Comparison of ENCODE assay signal across 8 cellular contexts in the genomic region with DNA sequence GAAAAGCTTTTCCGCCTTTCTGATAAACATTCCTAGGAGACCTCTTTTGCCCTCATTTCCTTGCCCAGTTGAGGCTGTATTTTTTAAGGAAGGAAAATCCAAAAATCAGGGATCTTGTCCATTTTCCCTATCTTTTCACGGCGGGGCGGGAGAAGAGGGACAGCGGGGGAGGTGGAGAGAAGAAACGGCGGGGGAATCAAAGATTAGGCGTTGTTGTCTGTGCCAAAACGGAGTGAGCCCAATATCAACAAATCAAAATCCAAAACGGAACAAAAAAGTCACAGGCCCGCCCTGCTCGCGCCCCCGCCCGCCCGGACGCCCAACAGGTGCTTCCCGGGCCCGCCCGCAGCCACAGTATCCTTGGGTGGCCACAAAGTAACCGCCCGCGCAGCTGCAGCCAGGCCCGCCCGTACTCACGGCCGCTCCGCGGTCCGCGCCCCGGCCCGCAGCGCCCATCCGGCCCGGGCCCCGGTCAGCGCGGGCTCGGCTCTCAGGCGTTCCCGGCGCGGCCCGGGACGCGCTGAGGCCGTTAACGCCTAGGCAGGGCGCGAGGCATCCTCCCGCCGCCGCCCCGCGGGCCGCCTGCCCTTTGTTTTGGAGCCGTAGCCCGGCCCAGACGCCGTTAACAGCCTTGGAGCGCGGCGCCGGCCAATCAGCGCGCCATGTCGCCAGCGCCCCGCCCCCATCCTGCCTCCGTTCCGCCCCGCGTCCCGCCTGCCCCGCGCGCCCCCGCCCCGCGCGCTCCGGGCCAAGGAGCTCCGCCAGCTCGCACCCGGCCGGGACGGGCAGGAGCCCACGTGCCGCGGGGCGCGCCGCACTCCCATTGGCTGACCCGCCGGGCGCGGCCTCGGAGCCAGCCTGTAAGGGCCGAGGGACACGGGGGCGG. TPM values are rescaled to one million over a fixed set of nuclear protein-coding genes. Genes with fewer than 3 reads are reported as not detected.
A peak's percentile ranks its signal among the peaks of the same experiment; 100 is the strongest.
DNase-seq lines count a peak whose midpoint lies in the region; ATAC-seq and TF ChIP-seq lines count a peak whose summit lies in the region.

YPEL1 (minus strand) TSS at position 597 of the 886 bp plus-strand sequence. CDS start 25,050 bp downstream, outside the sequence.

- no peaks in the 10 kb centered on the region for H3K36me3 ChIP-seq in CD4-positive, alpha-beta memory T cell (ENCODE audit: insufficient read depth, low read length)

- no peak for TF ChIP-seq CTCF in HL-60 (IDR thresholded peaks at IDR 0.05; ENCODE audit: insufficient read depth, low read length)

- H3K4me3 ChIP-seq in CD4-positive, alpha-beta memory T cell (ENCODE audit: low read length in 2 of 2): peak within 1 kb of the TSS; percentile 7 to 56
- peak within 1 kb of the TSS; percentile 63 for H3K4me3 ChIP-seq in HL-60 (replicated peaks; ENCODE audit: insufficient read depth, low read length)

- H3K4me1 ChIP-seq in CD4-positive, alpha-beta memory T cell (ENCODE audit: insufficient read depth, low read length): peaks cover 13% of the 10 kb centered on the region

- H3K27me3 ChIP-seq in CD4-positive, alpha-beta memory T cell (ENCODE audit: insufficient read depth, low read length): no peaks in the 10 kb centered on the region
- H3K27me3 ChIP-seq in HL-60 (ENCODE audit: insufficient read depth, poor library complexity, severe bottlenecking): no peaks in the 10 kb centered on the region

- H3K9me3 ChIP-seq in CD4-positive, alpha-beta memory T cell (ENCODE audit: control insufficient read depth in 1 of 2, low read length in 2 of 2): no peaks in the 10 kb centered on the region

- peaks cover 15 to 21% (median 17%) of the 10 kb centered on the region in 4 donors for H3K4me1 Mint-ChIP-seq in CD4-positive, alpha-beta memory T cell

- peak within 1 kb of the TSS; percentile 87 to 96 (median 93) for H3K27ac Mint-ChIP-seq in CD4-positive, alpha-beta memory T cell

- peak within 1 kb of the TSS; percentile 63 for H3K27ac ChIP-seq in CD4-positive, alpha-beta memory T cell (ENCODE audit: low read depth, low read length)
- peak within 1 kb of the TSS; percentile 46 for H3K27ac ChIP-seq in HL-60 (replicated peaks)

- H3K36me3 Mint-ChIP-seq in CD4-positive, alpha-beta memory T cell: peaks cover 0 to 4% of the 10 kb centered on the region in 2 donors

- CTCF ChIA-PET in CD4-positive, alpha-beta memory T cell (lab: Charles Lee; ENCODE audit: partially characterized antibody): interaction anchor here (0.8 to 1.0 kb wide), 2 partner anchors 37 to 106 kb away, joined by 3 read pairs; no protein-coding TSS in a partner anchor

- no peaks in the 10 kb centered on the region for H3K9me3 Mint-ChIP-seq in CD4-positive, alpha-beta memory T cell

- no peaks in the 10 kb centered on the region for H3K27me3 Mint-ChIP-seq in CD4-positive, alpha-beta memory T cell

- POLR2A ChIA-PET in CD4-positive, alpha-beta memory T cell (lab: Charles Lee; ENCODE audit: partially characterized antibody): interaction anchor here (0.6 to 2.3 kb wide), 20 partner anchors 9 to 218 kb away, joined by 3 to 33 read pairs (median 3); partner anchors contain the start of genes MAPK1, PPIL2, PPM1F and SDF2L1

- peak within 1 kb of the TSS; percentile 89 to 95 (median 94) for H3K4me3 Mint-ChIP-seq in CD4-positive, alpha-beta memory T cell

- peak; percentile 78 for ATAC-seq in GM19455 (IDR thresholded peaks at IDR 0.05; ENCODE audit: unreplicated experiment)

- intact Hi-C loops in CD4-positive, alpha-beta memory T cell (cut with micrococcal nuclease): loop anchor here (1.0 kb wide), 1 partner anchor 132 kb away; the partner anchor contains the start of gene MAPK1

- peak; percentile 94 to 99 (median 97) for DNase-seq in CD4-positive, alpha-beta memory T cell
- DNase-seq in HL-60 (ENCODE audit: low read depth in 1 of 2, low spot score in 1 of 2) (peak; percentile 94 to 95), NK-92 (lab: John Stamatoyannopoulos, UW; ENCODE audit: unreplicated experiment) (peak; percentile 31), lung microvascular endothelial cell (ENCODE audit: low read depth in 2 of 2) (peak; percentile 98)
- peak; percentile 97 for DNase-seq in activated CD8-positive, alpha-beta memory T cell treated with anti-CD3 and anti-CD28 coated beads for 24 hours
- DNase-seq in effector CD8-positive, alpha-beta T cell (lab: John Stamatoyannopoulos, UW): peak; percentile 92
- DNase-seq in stimulated activated CD4-positive, alpha-beta T cell treated with anti-CD3 and anti-CD28 coated beads, TNF-alpha, amount 100 ng/mL, for 24 hours (ENCODE audit: low read depth in 3 of 3): peak; percentile 78 to 90 (median 89)

RNA-seq across cellular contexts. Expression of gene YPEL1, which starts in this region (rescaled TPM):
- total RNA-seq in CD4-positive, alpha-beta memory T cell: 1 to 10 TPM; 8.0 to 9.8 TPM
- 1 to 10 TPM; 4.9 to 5.3 TPM for polyA plus RNA-seq in CD4-positive, alpha-beta memory T cell
- 2.8 and 5.2 TPM in 2 replicates for total RNA-seq in lung microvascular endothelial cell

Comparison
In these comparisons a context has a peak if more than half of its experiments do, and no peak if none do; other contexts are left out.
1. Peak in every context shown above with its lines: DNase-seq, ATAC-seq, H3K4me3 ChIP-seq and H3K27ac ChIP-seq.
2. DNase-seq: peak in every context shown above with its lines; median percentile 98 in lung microvascular endothelial cell; 97 in CD4-positive, alpha-beta memory T cell; 97 in activated CD8-positive, alpha-beta memory T cell treated with anti-CD3 and anti-CD28 coated beads for 24 hours; 94 in HL-60; 92 in effector CD8-positive, alpha-beta T cell; 89 in stimulated activated CD4-positive, alpha-beta T cell treated with anti-CD3 and anti-CD28 coated beads, TNF-alpha, amount 100 ng/mL, for 24 hours; 31 in NK-92.